18 cellular contexts compared by ENCODE assay signal in genomic region chr4:177222776-177223175, GRCh38.
"Had no signal": no experiment of that assay in that cellular context is flagged by ENCODE, and none has a peak within 500 bp of the region (broad histone marks: within the 10 kb centered on the region; RNA-seq: fewer than 3 reads in every experiment).

No MANE protein-coding gene starts in this region.

- H3K4me3 ChIP-seq: sigmoid colon, spleen had no signal

- H3K27ac ChIP-seq: neutrophil, parathyroid adenoma, sigmoid colon, spleen, VCaP had no signal

- H3K79me2 ChIP-seq: parathyroid adenoma had no signal

- H3K27me3 Mint-ChIP-seq: activated naive CD8-positive, alpha-beta T cell; brain; stimulated activated naive B cell treated with anti-CD40 and anti-IgM and Interleukin-4, amounts not matched to agents 10 μg/mL and 1 μg/mL and 100 μg/mL, for 72 hours had no signal

- H3K36me3 ChIP-seq: neutrophil, sigmoid colon, spleen had no signal

- H3K36me3 Mint-ChIP-seq: activated naive CD8-positive, alpha-beta T cell; brain; naive thymus-derived CD8-positive, alpha-beta T cell; stimulated activated naive B cell treated with anti-CD40 and anti-IgM and Interleukin-4, amounts not matched to agents 10 μg/mL and 1 μg/mL and 100 μg/mL, for 72 hours had no signal

- H3K9me3 ChIP-seq: neutrophil, sigmoid colon, spleen had no signal

- H3K4me1 ChIP-seq: parathyroid adenoma, sigmoid colon, spleen had no signal

- H3K9me3 Mint-ChIP-seq: effector memory CD8-positive, alpha-beta T cell; naive thymus-derived CD8-positive, alpha-beta T cell; T-helper 1 cell treated with Interleukin-12 subunit alpha and Interleukin-12 subunit beta and Interleukin-4 antibody, amounts not matched to agents 30 μg/mL and 1 μg/mL, for 36 hours had no signal

- H3K27me3 ChIP-seq: neutrophil, sigmoid colon, spleen had no signal

- DNase-seq: activated CD4-positive, CD25-positive, alpha-beta regulatory T cell treated with anti-CD3 and anti-CD28 coated beads, Interleukin-2, amount 50 U/mL, for 72 hours; activated gamma-delta T cell treated with Interleukin-2 at 50 U/mL for 16 hours; caudate nucleus; effector memory CD8-positive, alpha-beta T cell; glutamatergic neuron; hippocampal formation; islet precursor cell; mesendoderm; naive thymus-derived CD8-positive, alpha-beta T cell; sigmoid colon; spleen; stimulated activated naive B cell treated with anti-CD40 and anti-IgM and Interleukin-4, amounts not matched to agents 10 μg/mL and 1 μg/mL and 100 μg/mL, for 72 hours had no signal

- H3K4me3 Mint-ChIP-seq: activated naive CD8-positive, alpha-beta T cell; brain; effector memory CD8-positive, alpha-beta T cell; naive thymus-derived CD8-positive, alpha-beta T cell; stimulated activated naive B cell treated with anti-CD40 and anti-IgM and Interleukin-4, amounts not matched to agents 10 μg/mL and 1 μg/mL and 100 μg/mL, for 72 hours; T-helper 1 cell treated with Interleukin-12 subunit alpha and Interleukin-12 subunit beta and Interleukin-4 antibody, amounts not matched to agents 30 μg/mL and 1 μg/mL, for 36 hours had no signal

- ATAC-seq: effector memory CD8-positive, alpha-beta T cell; naive thymus-derived CD8-positive, alpha-beta T cell; stimulated activated naive B cell treated with anti-CD40 and anti-IgM and Interleukin-4, amounts not matched to agents 10 μg/mL and 1 μg/mL and 100 μg/mL, for 72 hours had no signal

- H3K9ac ChIP-seq: parathyroid adenoma had no signal

- H3K27ac Mint-ChIP-seq: activated naive CD8-positive, alpha-beta T cell; brain; effector memory CD8-positive, alpha-beta T cell; naive thymus-derived CD8-positive, alpha-beta T cell; stimulated activated naive B cell treated with anti-CD40 and anti-IgM and Interleukin-4, amounts not matched to agents 10 μg/mL and 1 μg/mL and 100 μg/mL, for 72 hours; T-helper 1 cell treated with Interleukin-12 subunit alpha and Interleukin-12 subunit beta and Interleukin-4 antibody, amounts not matched to agents 30 μg/mL and 1 μg/mL, for 36 hours had no signal

- H3K4me1 Mint-ChIP-seq: brain; naive thymus-derived CD8-positive, alpha-beta T cell; stimulated activated naive B cell treated with anti-CD40 and anti-IgM and Interleukin-4, amounts not matched to agents 10 μg/mL and 1 μg/mL and 100 μg/mL, for 72 hours had no signal
